8 cellular contexts compared by ENCODE assay signal in the genomic region with DNA sequence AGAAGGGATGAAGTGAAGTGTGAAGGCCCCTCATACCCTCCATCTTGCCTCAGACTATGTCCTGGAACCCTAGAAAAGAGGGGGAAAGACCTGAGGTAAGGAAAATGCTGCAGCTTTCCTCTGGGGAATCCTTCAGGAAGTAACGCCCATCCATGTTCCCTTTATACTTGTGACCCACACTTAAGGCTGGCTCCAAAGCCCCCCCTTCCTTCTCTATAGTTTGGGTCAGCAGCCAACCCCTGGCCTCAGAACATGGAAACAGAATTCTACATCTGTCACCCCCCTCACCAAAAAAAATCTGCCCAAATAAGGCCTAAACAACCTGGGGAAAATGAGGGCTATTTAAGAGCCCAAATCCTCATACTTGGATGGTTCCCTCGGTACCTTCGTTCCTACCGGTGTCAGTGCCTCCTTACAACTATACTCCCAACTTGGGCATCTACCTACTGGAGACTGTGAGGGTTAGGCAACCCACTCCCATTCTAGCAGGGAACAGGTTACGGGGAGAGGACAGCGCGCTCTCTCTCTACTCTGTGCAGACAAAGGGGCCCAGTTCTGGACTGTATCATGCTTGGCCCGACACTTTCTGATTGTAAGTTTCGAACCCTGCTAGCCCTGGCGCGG. TPM values are rescaled to one million over a fixed set of nuclear protein-coding genes. Genes with fewer than 3 reads are reported as not detected.
DNase-seq lines count a peak whose midpoint lies in the region; ATAC-seq, FAIRE-seq and TF ChIP-seq lines count a peak whose summit lies in the region.

No MANE protein-coding gene starts in this region.

- FAIRE-seq in bronchial epithelial cell (lab: Jason Lieb, UNC) = no peak

- ATAC-seq in HG03432 (IDR thresholded peaks at IDR 0.05; ENCODE audit: unreplicated experiment) (peak; percentile 11), GM18505 (IDR thresholded peaks at IDR 0.05; ENCODE audit: unreplicated experiment) (no peak)

- no peaks in the 10 kb centered on the region for H3K27me3 ChIP-seq in AG04450 (ENCODE audit: control insufficient read depth, insufficient read depth, low read length)
- no peaks in the 10 kb centered on the region for H3K27me3 ChIP-seq in bronchial epithelial cell (ENCODE audit: control insufficient read depth, insufficient read depth, low read length)
- no peaks in the 10 kb centered on the region for H3K27me3 ChIP-seq in mucosa of stomach (ENCODE audit: control insufficient read depth, insufficient read depth, low read length)

- H3K9ac ChIP-seq in mucosa of stomach (ENCODE audit: low read length) = peak overlapping the region; percentile 79

- H3K4me3 ChIP-seq in AG04450 (ENCODE audit: low read depth, low read length) (peak overlapping the region; percentile 96), bronchial epithelial cell (ENCODE audit: low read depth, low read length) (peak overlapping the region; percentile 93), mucosa of stomach (ENCODE audit: low read length) (peak overlapping the region; percentile 71)

- TF ChIP-seq CTCF in AG04450 (IDR thresholded peaks at IDR 0.05; ENCODE audit: low read depth, low read length) (no peak), bronchial epithelial cell (IDR thresholded peaks at IDR 0.05; ENCODE audit: insufficient read depth, low read length, severe bottlenecking) (no peak)

- CTCF ChIA-PET in AG04450 (lab: Charles Lee) = interaction anchor here (1.9 kb wide), 1 partner anchor 10 kb away, joined by 6 read pairs; no protein-coding TSS in a partner anchor

- DNase-seq in AG04450 (ENCODE audit: low read depth, low spot score) (no peak), bronchial epithelial cell (ENCODE audit: low read depth) (no peak), NCI-H2107 (lab: John Stamatoyannopoulos, UW) (no peak), T1000 (lab: John Stamatoyannopoulos, UW) (no peak)
- no peak for DNase-seq in NK-92 treated with Interleukin-12 subunit alpha and Interleukin-12 subunit beta, amount 100 ng/mL, for 24 hours (lab: John Stamatoyannopoulos, UW)

- POLR2A ChIA-PET in AG04450 (lab: Yijun Ruan, JAX) = interaction anchor here (0.6 to 2.8 kb wide), 7 partner anchors 8 to 292 kb away, joined by 4 to 41 read pairs (median 11); partner anchors contain the start of gene AGBL5

- H3K9me3 ChIP-seq in AG04450 (ENCODE audit: control insufficient read depth, insufficient read depth, low read length) = peaks cover 2% of the 10 kb centered on the region; the same call in 1 of the 2 replicates
- no peaks in the 10 kb centered on the region for H3K9me3 ChIP-seq in mucosa of stomach (ENCODE audit: control insufficient read depth, low read length)

- TF ChIP-seq POLR2A in GM18505 (IDR thresholded peaks at IDR 0.05; ENCODE audit: borderline replicate concordance, extremely low read depth, insufficient read depth, insufficient read length) = no peak

- H3K4me1 ChIP-seq in mucosa of stomach (ENCODE audit: control insufficient read depth, insufficient read depth, low read length) = peaks cover 35% of the 10 kb centered on the region

- peak overlapping the region; percentile 75 for H3K27ac ChIP-seq in AG04450 (ENCODE audit: low read depth, low read length)

- H3K36me3 ChIP-seq in bronchial epithelial cell (ENCODE audit: control insufficient read depth, insufficient read depth, low read length) (peaks cover 12% of the 10 kb centered on the region), mucosa of stomach (ENCODE audit: control insufficient read depth, insufficient read depth, low read length) (peaks cover 8% of the 10 kb centered on the region)

RNA-seq across cellular contexts. Expression of gene OST4, which starts 0.7 kb away (rescaled TPM):
- polyA plus RNA-seq in AG04450 (2011; rRNA removed) = 679 and 783 TPM in 2 replicates
- polyA minus RNA-seq in AG04450 (2011; rRNA and poly(A)+ RNA removed) = 283 and 456 TPM in 2 replicates
- total RNA-seq in bronchial epithelial cell = 226 and 277 TPM in 2 replicates

RNA-seq across cellular contexts. Expression of gene EMILIN1, which starts 7.7 kb away (rescaled TPM):
- 68.3 and 96.0 TPM in 2 replicates for polyA plus RNA-seq in AG04450 (2011; rRNA removed)
- polyA minus RNA-seq in AG04450 (2011; rRNA and poly(A)+ RNA removed) = 59.0 and 64.7 TPM in 2 replicates
- total RNA-seq in bronchial epithelial cell = under 0.01 and 1.6 TPM in 2 replicates

RNA-seq across cellular contexts. Expression of gene KHK, which starts 15.8 kb away (rescaled TPM):
- polyA plus RNA-seq in AG04450 (2011; rRNA removed) = 0.37 and 0.79 TPM in 2 replicates
- 0.70 and 1.1 TPM in 2 replicates for polyA minus RNA-seq in AG04450 (2011; rRNA and poly(A)+ RNA removed)
- total RNA-seq in bronchial epithelial cell = 0.53 and 0.77 TPM in 2 replicates

RNA-seq across cellular contexts. Expression of gene AGBL5, which starts 19.3 kb away (rescaled TPM):
- 40.9 and 41.6 TPM in 2 replicates for polyA plus RNA-seq in AG04450 (2011; rRNA removed)
- polyA minus RNA-seq in AG04450 (2011; rRNA and poly(A)+ RNA removed) = 48.8 and 61.3 TPM in 2 replicates
- total RNA-seq in bronchial epithelial cell = 9.2 and 16.5 TPM in 2 replicates

RNA-seq across cellular contexts. Expression of gene TMEM214, which starts 38.0 kb away (rescaled TPM):
- polyA plus RNA-seq in AG04450 (2011; rRNA removed) = 121 and 145 TPM in 2 replicates
- polyA minus RNA-seq in AG04450 (2011; rRNA and poly(A)+ RNA removed) = 184 and 258 TPM in 2 replicates
- 15.8 and 17.3 TPM in 2 replicates for total RNA-seq in bronchial epithelial cell
